ENCODE assay signal across 12 cellular contexts in the genomic region with DNA sequence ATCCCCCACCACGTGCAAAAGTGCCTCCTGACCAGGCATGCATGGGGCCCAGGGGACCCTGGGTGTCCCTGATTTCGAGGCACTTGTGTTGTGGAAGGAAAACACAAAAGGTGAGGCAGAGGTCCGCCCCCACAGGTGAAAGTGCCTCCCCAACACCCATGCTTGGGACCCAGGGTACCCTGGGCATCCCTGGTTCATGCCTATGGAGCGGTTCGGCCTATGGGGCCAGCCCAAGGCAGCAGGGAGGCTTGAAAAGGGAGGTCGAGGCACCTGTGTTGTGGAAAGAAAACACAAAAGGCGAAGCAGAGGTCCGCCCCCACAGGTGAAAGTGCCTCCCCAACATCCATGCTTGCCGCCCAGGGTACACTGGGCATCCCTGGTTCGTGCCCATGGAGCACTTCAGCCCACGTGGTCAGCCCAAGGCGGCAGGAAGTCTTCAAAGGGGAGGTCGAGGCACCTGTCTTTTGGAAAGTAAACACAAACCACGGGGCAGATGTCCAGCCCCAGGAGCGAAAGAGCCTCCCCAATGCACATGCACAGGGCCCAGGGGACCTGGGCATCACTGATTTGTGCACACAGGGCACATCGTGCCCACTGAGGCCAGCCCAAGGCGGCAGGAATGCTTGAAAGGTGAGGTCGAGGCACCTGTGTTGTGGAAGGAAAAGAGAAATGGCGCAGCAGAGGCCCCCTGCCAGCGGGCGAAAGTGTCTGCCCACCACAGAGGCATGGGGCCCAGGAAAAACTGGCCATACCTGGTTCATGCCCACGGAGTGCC.
DNase-seq lines count a peak whose midpoint lies in the region; ATAC-seq lines count a peak whose summit lies in the region.
"Had no signal": no experiment of that assay in that cellular context is flagged by ENCODE, and none has a peak within 500 bp of the region (broad histone marks: within the 10 kb centered on the region; RNA-seq: fewer than 3 reads in every experiment).

No MANE protein-coding gene starts in this region.

- ATAC-seq in right cardiac atrium = no peak
- ATAC-seq in GM18870 (IDR thresholded peaks at IDR 0.05; ENCODE audit: unreplicated experiment) = no peak

- WGBS in right cardiac atrium = 69% methylated on average over 22 of the region's 22 CpGs

- no peaks in the 10 kb centered on the region for H3K9me3 ChIP-seq in right cardiac atrium (ENCODE audit: control insufficient read depth, low read length)
- H3K9me3 ChIP-seq: thyroid gland had no signal

- no peaks in the 10 kb centered on the region for H3K4me1 ChIP-seq in right cardiac atrium (ENCODE audit: control insufficient read depth, insufficient read depth, low read length)
- H3K4me1 ChIP-seq: thyroid gland had no signal

- no peak overlapping the region for H3K4me3 ChIP-seq in right cardiac atrium (ENCODE audit: low read length)
- H3K4me3 ChIP-seq: thyroid gland had no signal

- no peaks in the 10 kb centered on the region for H3K27me3 ChIP-seq in right cardiac atrium (ENCODE audit: control insufficient read depth, insufficient read depth)
- H3K27me3 ChIP-seq: thyroid gland had no signal

- DNase-seq in activated CD4-positive, alpha-beta T cell treated with anti-CD3 and anti-CD28 coated beads for 1 hour = peak; percentile 0
- DNase-seq in activated CD4-positive, alpha-beta T cell treated with anti-CD3 and anti-CD28 coated beads, Interleukin-2, amount 50 U/mL, for 4 hours = no peak
- peak; percentile 17 for DNase-seq in activated CD8-positive, alpha-beta memory T cell treated with anti-CD3 and anti-CD28 coated beads for 24 hours
- DNase-seq in right cardiac atrium = peak; percentile 3 to 47 (median 30)
- peak; percentile 10 for DNase-seq in stimulated activated CD8-positive, alpha-beta memory T cell treated with anti-CD3 and anti-CD28 coated beads, Interleukin-4, amount 100 ng/mL, for 48 hours
- DNase-seq in stimulated activated naive CD4-positive, alpha-beta T cell treated with Interleukin-2 at 50 U/mL for 16 hours (lab: John Stamatoyannopoulos, UW) = no peak
- DNase-seq in ACHN = no peak
- DNase-seq: DND-41, hypothalamus, retina had no signal

- H3K27ac ChIP-seq in right cardiac atrium (ENCODE audit: low read length) = no peak overlapping the region
- H3K27ac ChIP-seq: thyroid gland had no signal

- intact Hi-C loops in right cardiac atrium (cut with DNase I) = no loop called here

- in situ Hi-C loops in ACHN (cut with HindIII; ENCODE audit: low pct_ligation_motif_present, low pct_unique_long_range_greater_than_20kb, low sequenced_read_pairs) = no loop called here

Comparison
In these comparisons a context has a peak if more than half of its experiments do, and no peak if none do; other contexts are left out.
1. DNase-seq: peak in activated CD4-positive, alpha-beta T cell treated with anti-CD3 and anti-CD28 coated beads for 1 hour (single experiment), activated CD8-positive, alpha-beta memory T cell treated with anti-CD3 and anti-CD28 coated beads for 24 hours (single experiment), right cardiac atrium (3 of 3) and stimulated activated CD8-positive, alpha-beta memory T cell treated with anti-CD3 and anti-CD28 coated beads, Interleukin-4, amount 100 ng/mL, for 48 hours (single experiment); none in activated CD4-positive, alpha-beta T cell treated with anti-CD3 and anti-CD28 coated beads, Interleukin-2, amount 50 U/mL, for 4 hours (0 of 2), stimulated activated naive CD4-positive, alpha-beta T cell treated with Interleukin-2 at 50 U/mL for 16 hours (single experiment) and ACHN (single experiment).